ENCODE assay signal across 9 cellular contexts in genomic region chr5:112417931-112418358, GRCh38. TPM values are rescaled to one million over a fixed set of nuclear protein-coding genes. Genes with fewer than 3 reads are reported as not detected.
A peak's percentile ranks its signal among the peaks of the same experiment; 100 is the strongest.
DNase-seq lines count a peak whose midpoint lies in the region; ATAC-seq and TF ChIP-seq lines count a peak whose summit lies in the region.
"Had no signal": no experiment of that assay in that cellular context is flagged by ENCODE, and none has a peak within 500 bp of the region (broad histone marks: within the 10 kb centered on the region; RNA-seq: fewer than 3 reads in every experiment).

No MANE protein-coding gene starts in this region.

- H3K79me2 ChIP-seq in neural cell (replicated peaks; ENCODE audit: insufficient read depth, low read length), result peaks cover 11% of the 10 kb centered on the region

- no peak for TF ChIP-seq RAD21 in neural cell (conservative IDR thresholded peaks at IDR 0.05)

- peak overlapping the region; percentile 9 for H3K4me3 ChIP-seq in BJ (ENCODE audit: low read depth, low read length)
- H3K4me3 ChIP-seq in fibroblast of villous mesenchyme (ENCODE audit: low read depth, low read length), result peak overlapping the region; percentile 58
- peak overlapping the region; percentile 88 for H3K4me3 ChIP-seq in neural cell (ENCODE audit: low read length)

- no peaks in the 10 kb centered on the region for H3K9me2 ChIP-seq in neural cell (ENCODE audit: insufficient read depth, low read length)

- H3K4me2 ChIP-seq in neural cell (ENCODE audit: low read length), result peak overlapping the region; percentile 59

- CTCF ChIA-PET in BJ (lab: Yijun Ruan, JAX), result interaction anchor here (3.9 kb wide), 1 partner anchor 242 kb away, joined by 22 read pairs; no protein-coding TSS in a partner anchor

- no peak overlapping the region for H3K27ac ChIP-seq in neural cell (ENCODE audit: low read length)
- H3K27ac ChIP-seq: HL-60 had no signal

- POLR2A ChIA-PET in BJ (lab: Charles Lee), result no interaction called here

- peaks cover 3% of the 10 kb centered on the region for H3F3A ChIP-seq in neural cell (ENCODE audit: insufficient read depth, low read length, poor library complexity, severe bottlenecking)

- no peak overlapping the region for H2AFZ ChIP-seq in neural cell (ENCODE audit: low read depth, low read length)

- TF ChIP-seq CTCF in BJ (IDR thresholded peaks at IDR 0.05; ENCODE audit: insufficient read depth, low read depth, low read length) (no peak), fibroblast of villous mesenchyme (IDR thresholded peaks at IDR 0.05; ENCODE audit: insufficient read depth, low read depth, low read length) (no peak), neural cell (IDR thresholded peaks at IDR 0.05; ENCODE audit: poor library complexity, severe bottlenecking) (no peak)

- no peak for TF ChIP-seq EP300 in neural cell (conservative IDR thresholded peaks at IDR 0.05; ENCODE audit: poor library complexity, severe bottlenecking)

- H3K27me3 ChIP-seq in BJ (ENCODE audit: control insufficient read depth, insufficient read depth, low read length), result peaks cover 23% of the 10 kb centered on the region
- peaks cover 20% of the 10 kb centered on the region for H3K27me3 ChIP-seq in neural cell (ENCODE audit: insufficient read depth, low read depth, low read length)

- DNase-seq in BJ (ENCODE audit: low read depth), result no peak
- DNase-seq in GM19240 (ENCODE audit: insufficient read length, low spot score), result peak; percentile 8
- DNase-seq in activated CD8-positive, alpha-beta memory T cell treated with anti-CD3 and anti-CD28 coated beads, Interleukin-2, amount 50 U/mL, for 24 hours (ENCODE audit: extremely low read depth), result peak; percentile 6
- DNase-seq in fibroblast of villous mesenchyme (ENCODE audit: low read depth), result peak; percentile 21
- peak; percentile 64 for DNase-seq in ureter (ENCODE audit: low spot score)
- no peak for DNase-seq in DMS153 (lab: John Stamatoyannopoulos, UW)

- peak overlapping the region; percentile 62 for H3K9ac ChIP-seq in neural cell (ENCODE audit: low read length)

- ATAC-seq in HG03521 (IDR thresholded peaks at IDR 0.05; ENCODE audit: unreplicated experiment), result peak; percentile 43

- H4K20me1 ChIP-seq in neural cell (ENCODE audit: insufficient read depth), result no peaks in the 10 kb centered on the region

- no peaks in the 10 kb centered on the region for H3K9me3 ChIP-seq in neural cell (ENCODE audit: low read length)

- H3K36me3 ChIP-seq in BJ (ENCODE audit: control insufficient read depth, insufficient read depth, low read length) (no peaks in the 10 kb centered on the region), neural cell (ENCODE audit: insufficient read depth, low read length) (no peaks in the 10 kb centered on the region)

TF ChIP-seq in neural cell, 6 proteins besides CTCF, POLR2A, EP300 and RAD21:
- no peak for TF ChIP-seq SMC3 (conservative IDR thresholded peaks at IDR 0.05; ENCODE audit: poor library complexity)
- no peak for TF ChIP-seq POLR2AphosphoS5 (IDR thresholded peaks at IDR 0.05)
- no peak for TF ChIP-seq MXI1 (conservative IDR thresholded peaks at IDR 0.05; ENCODE audit: poor library complexity, severe bottlenecking)
- TF ChIP-seq TAF1 (IDR thresholded peaks at IDR 0.05; ENCODE audit: low read depth), result no peak
- no peak for TF ChIP-seq EZH2 (IDR thresholded peaks at IDR 0.05; ENCODE audit: borderline replicate concordance, insufficient read depth, low read length, poor library complexity, severe bottlenecking)
- no peak for TF ChIP-seq REST (IDR thresholded peaks at IDR 0.05; ENCODE audit: borderline replicate concordance)

RNA-seq across cellular contexts. Expression of gene EPB41L4A, which starts 1.1 kb away (rescaled TPM):
- polyA plus RNA-seq in BJ (2011; rRNA removed) (0.04 and 0.05 TPM in 2 replicates), neural cell (4.9 and 7.4 TPM in 2 replicates)
- polyA minus RNA-seq in BJ (2011; rRNA and poly(A)+ RNA removed), result 0.10 and 0.38 TPM in 2 replicates
- total RNA-seq in fibroblast of villous mesenchyme (0.64 and 0.86 TPM in 2 replicates), ureter (36.5 TPM)
- 35.1 and 44.5 TPM in 2 replicates for polyA minus RNA-seq in neural cell

Comparison
In these comparisons a context has a peak if more than half of its experiments do, and no peak if none do; other contexts are left out.
1. DNase-seq: peak in GM19240 (single experiment), activated CD8-positive, alpha-beta memory T cell treated with anti-CD3 and anti-CD28 coated beads, Interleukin-2, amount 50 U/mL, for 24 hours (single experiment), fibroblast of villous mesenchyme (single experiment) and ureter (single experiment); none in BJ (single experiment) and DMS153 (single experiment).
2. H3K4me3 ChIP-seq: peak in every context shown above with its lines; median percentile 88 in neural cell; 58 in fibroblast of villous mesenchyme; 9 in BJ.
3. RNA of gene EPB41L4A, which starts 1.1 kb away (total RNA-seq): 36.5 TPM in ureter (single experiment); 0.64 to 0.86 TPM in fibroblast of villous mesenchyme; every median in the first group is over 10 times any median in the second.